Comparison of ENCODE assay signal across 8 cellular contexts in genomic region chr12:102948941-102949352, GRCh38. TPM values are rescaled to one million over a fixed set of nuclear protein-coding genes. Genes with fewer than 3 reads are reported as not detected.
A peak's percentile ranks its signal among the peaks of the same experiment; 100 is the strongest.
DNase-seq lines count a peak whose midpoint lies in the region; ATAC-seq and TF ChIP-seq lines count a peak whose summit lies in the region.

No MANE protein-coding gene starts in this region.

- in situ Hi-C loops in mammary epithelial cell (cut with MboI; ENCODE audit: low sequenced_read_pairs in 2 of 2): loop anchor here in 1 of 2 donors (10.0 kb wide), 1 partner anchor 596 kb away; no protein-coding TSS in a partner anchor

- H3K27ac ChIP-seq in mammary epithelial cell (ENCODE audit: insufficient read depth, low read depth, low read length) (no peak overlapping the region), lower lobe of right lung (no peak overlapping the region)

- no peaks in the 10 kb centered on the region for H4K20me1 ChIP-seq in mammary epithelial cell (ENCODE audit: insufficient read depth, low read length)

- H3K4me1 Mint-ChIP-seq in T-cell: peaks cover 5 to 14% (median 6%) of the 10 kb centered on the region in 3 donors

- H3K9ac ChIP-seq in mammary epithelial cell (ENCODE audit: insufficient read depth, low read length): no peak overlapping the region

- H3K4me3 Mint-ChIP-seq in T-cell: no peak overlapping the region

- no peaks in the 10 kb centered on the region for H3K36me3 Mint-ChIP-seq in T-cell

- peaks cover 55 to 56% of the 10 kb centered on the region in 2 donors for H3K27me3 Mint-ChIP-seq in T-cell

- H3K79me2 ChIP-seq in mammary epithelial cell (ENCODE audit: insufficient read depth, low read length): no peaks in the 10 kb centered on the region

- no peak overlapping the region for H3K27ac Mint-ChIP-seq in T-cell

- dilution Hi-C loops in mammary epithelial cell (cut with HindIII; ENCODE audit: low sequenced_read_pairs): no loop called here

- intact Hi-C loops in mammary epithelial cell (cut with micrococcal nuclease): loop anchor here (1.0 to 5.0 kb wide), 4 partner anchors 453 to 683 kb away; no protein-coding TSS in a partner anchor
- intact Hi-C loops in lower lobe of right lung (cut with DNase I): loop anchor here (10.0 kb wide), 1 partner anchor 596 kb away; no protein-coding TSS in a partner anchor

- WGBS in mammary epithelial cell (ENCODE audit: low coverage, missing lambda C conversion rate): 6% methylated on average over 11 of the region's 11 CpGs

- ATAC-seq in T-cell (replicated peaks in 1 of 4): no peak
- ATAC-seq in lower lobe of right lung: peak in 1 of 2 donors; percentile 38
- ATAC-seq in stimulated activated naive CD8-positive, alpha-beta T cell treated with anti-CD3 and anti-CD28 coated beads, Interleukin-15, Interleukin-2, amounts not matched to agents 100 U/mL and 50 U/mL, for 24 hours: no peak
- ATAC-seq in HG03135 (IDR thresholded peaks at IDR 0.05; ENCODE audit: unreplicated experiment): no peak
- no peak for ATAC-seq in GM18502 (IDR thresholded peaks at IDR 0.05; ENCODE audit: poor library complexity, unreplicated experiment)

- POLR2A ChIA-PET in T-cell (lab: Charles Lee): no interaction called here

- TF ChIP-seq CTCF in LNCaP clone FGC (IDR thresholded peaks at IDR 0.05; ENCODE audit: control insufficient read depth, extremely low read depth, insufficient read depth) (peak; percentile 93), mammary epithelial cell (conservative IDR thresholded peaks at IDR 0.05 in 1 of 2, IDR thresholded peaks at IDR 0.05 in 1 of 2; ENCODE audit: extremely low read depth in 1 of 2, insufficient read depth in 1 of 2, low read depth in 1 of 2, low read length in 2 of 2) (peak; percentile 81 to 94), lower lobe of right lung (IDR thresholded peaks at IDR 0.05) (peak; percentile 85)

- H3K27me3 ChIP-seq in mammary epithelial cell (ENCODE audit: insufficient read depth, low read length) (peaks cover 25% of the 10 kb centered on the region), lower lobe of right lung (ENCODE audit: low read depth) (peaks cover 44% of the 10 kb centered on the region)

- H2AFZ ChIP-seq in mammary epithelial cell (ENCODE audit: low read depth, low read length): no peak overlapping the region

- peak; percentile 86 for DNase-seq in DMS79 treated with DMSO at 0.1 percent for 48 hours (lab: John Stamatoyannopoulos, UW)
- DNase-seq in LNCaP clone FGC (ENCODE audit: low read depth): no peak
- peak in 24 of 34 experiments; percentile 7 to 55 (median 30) for DNase-seq in T-cell
- DNase-seq in mammary epithelial cell: no peak
- DNase-seq in lower lobe of right lung: no peak
- peak; percentile 67 for DNase-seq in stimulated activated naive CD8-positive, alpha-beta T cell treated with anti-CD3 and anti-CD28 coated beads, Interleukin-15, Interleukin-2, amounts not matched to agents 100 U/mL and 50 U/mL, for 24 hours

- H3K4me3 ChIP-seq in LNCaP clone FGC (ENCODE audit: low read depth, low read length) (no peak overlapping the region), mammary epithelial cell (replicated peaks in 1 of 3; ENCODE audit: insufficient read depth in 1 of 3, low read depth in 2 of 3, low read length in 3 of 3) (no peak overlapping the region), lower lobe of right lung (no peak overlapping the region)

- no peak overlapping the region for H3K4me2 ChIP-seq in mammary epithelial cell (ENCODE audit: insufficient read depth, low read depth, low read length)

- CTCF ChIA-PET in T-cell (lab: Charles Lee): interaction anchor here (0.8 to 2.3 kb wide), 8 partner anchors 65 to 602 kb away, joined by 3 to 33 read pairs (median 6); no protein-coding TSS in a partner anchor
- CTCF ChIA-PET in mammary epithelial cell (lab: Charles Lee; ENCODE audit: low non-redundant PET): interaction anchor here (0.7 kb wide), 1 partner anchor 177 kb away, joined by 4 read pairs; no protein-coding TSS in a partner anchor

- no peaks in the 10 kb centered on the region for H3K9me3 Mint-ChIP-seq in T-cell

- H3K36me3 ChIP-seq in mammary epithelial cell (ENCODE audit: insufficient read depth, low read length): no peaks in the 10 kb centered on the region
- no peaks in the 10 kb centered on the region for H3K36me3 ChIP-seq in lower lobe of right lung

- H3K4me1 ChIP-seq in mammary epithelial cell (ENCODE audit: insufficient read depth, low read length) (peaks cover 4% of the 10 kb centered on the region), lower lobe of right lung (peaks cover 10% of the 10 kb centered on the region)

- no peaks in the 10 kb centered on the region for H3K9me3 ChIP-seq in mammary epithelial cell (replicated peaks; ENCODE audit: insufficient read depth, low read length)
- H3K9me3 ChIP-seq in lower lobe of right lung: no peaks in the 10 kb centered on the region

- no TSS peak for BruUV-seq in mammary epithelial cell (replicated peaks; lab: Mats Ljungman, UMichigan)

RNA-seq across cellular contexts. Expression of gene ASCL1, which starts 8.5 kb away (rescaled TPM):
- not detected for total RNA-seq in T-cell
- total RNA-seq in mammary epithelial cell: not detected
- not detected for polyA plus RNA-seq in mammary epithelial cell
- polyA minus RNA-seq in mammary epithelial cell: not detected
- total RNA-seq in lower lobe of right lung: 0.15 TPM

RNA-seq across cellular contexts. Expression of gene PAH, which starts 31.9 kb away (rescaled TPM):
- total RNA-seq in T-cell (1 to 10 TPM in 1 of 5 donors, under 1 TPM in 2, not detected in 2; 0.30 to 2.0 (median 0.82) TPM), mammary epithelial cell (under 1 TPM in 1 of 2 donors, not detected in 1; 0.17 TPM), lower lobe of right lung (not detected)
- not detected for polyA plus RNA-seq in mammary epithelial cell
- not detected for polyA minus RNA-seq in mammary epithelial cell

Comparison
In these comparisons a context has a peak if more than half of its experiments do, and no peak if none do; other contexts are left out.
1. DNase-seq: peak in DMS79 treated with DMSO at 0.1 percent for 48 hours (single experiment), T-cell (24 of 34) and stimulated activated naive CD8-positive, alpha-beta T cell treated with anti-CD3 and anti-CD28 coated beads, Interleukin-15, Interleukin-2, amounts not matched to agents 100 U/mL and 50 U/mL, for 24 hours (single experiment); none in LNCaP clone FGC (single experiment), mammary epithelial cell (single experiment) and lower lobe of right lung (single experiment).
2. Peak in every context shown above with its lines, with median percentiles within 50 percentile points of each other: CTCF ChIP-seq.